ENCODE assay signal across 17 cellular contexts in genomic region chr2:38438133-38438532, GRCh38.
DNase-seq lines count a peak whose midpoint lies in the region; ATAC-seq and TF ChIP-seq lines count a peak whose summit lies in the region.
"Had no signal": no experiment of that assay in that cellular context is flagged by ENCODE, and none has a peak within 500 bp of the region (broad histone marks: within the 10 kb centered on the region; RNA-seq: fewer than 3 reads in every experiment).

No MANE protein-coding gene starts in this region.

- H3K4me1 Mint-ChIP-seq in MCF 10A (ENCODE audit: insufficient read depth, unreplicated experiment) = peaks cover 38% of the 10 kb centered on the region
- H3K4me1 Mint-ChIP-seq in activated T-cell treated with anti-CD3 and anti-CD28 coated beads, Interleukin-2, amount 50 U/mL, for 4 hours (ENCODE audit: low read depth) = no peaks in the 10 kb centered on the region
- H3K4me1 Mint-ChIP-seq: CD4-positive, CD25-positive, alpha-beta regulatory T cell had no signal

- DNase-seq in breast epithelium (ENCODE audit: low spot score in 2 of 2) (peak in 1 of 2 donors; percentile 45), MCF 10A (ENCODE audit: unreplicated experiment) (no peak), PC-9 (no peak), medulla oblongata (ENCODE audit: extremely low spot score) (peak; percentile 21), middle frontal gyrus (ENCODE audit: extremely low spot score, low spot score) (no peak)
- no peak for DNase-seq in activated T-cell treated with anti-CD3 and anti-CD28 coated beads, Interleukin-2, amount 50 U/mL, for 4 hours
- DNase-seq: BE2C; CD4-positive, CD25-positive, alpha-beta regulatory T cell; MG63; NCI-H1048; NCI-H1436; NCI-H1930; NCI-H226; SIG-M5 had no signal

- H3K27me3 ChIP-seq in breast epithelium = no peaks in the 10 kb centered on the region
- H3K27me3 ChIP-seq in PC-9 (ENCODE audit: insufficient read depth, low read depth) = no peaks in the 10 kb centered on the region
- no peaks in the 10 kb centered on the region for H3K27me3 ChIP-seq in stomach smooth muscle (ENCODE audit: control insufficient read depth in 1 of 2, insufficient read depth in 2 of 2, low read length in 2 of 2)

- H3K36me3 ChIP-seq in breast epithelium (no peaks in the 10 kb centered on the region), PC-9 (ENCODE audit: low read depth) (no peaks in the 10 kb centered on the region), stomach smooth muscle (ENCODE audit: control insufficient read depth in 2 of 2, insufficient read depth in 2 of 2, low read length in 2 of 2) (no peaks in the 10 kb centered on the region)
- H3K36me3 ChIP-seq: BE2C, MG63 had no signal

- peaks cover 32% of the 10 kb centered on the region for H3F3A ChIP-seq in PC-9 (ENCODE audit: insufficient read depth, low read depth)

- H3K27me3 Mint-ChIP-seq in MCF 10A (ENCODE audit: insufficient read depth, unreplicated experiment) = no peaks in the 10 kb centered on the region
- peaks cover 11% of the 10 kb centered on the region for H3K27me3 Mint-ChIP-seq in activated T-cell treated with anti-CD3 and anti-CD28 coated beads, Interleukin-2, amount 50 U/mL, for 4 hours (ENCODE audit: low read depth)

- peaks cover 0 to 25% of the 10 kb centered on the region in 2 donors for H3K4me1 ChIP-seq in breast epithelium
- H3K4me1 ChIP-seq in PC-9 (replicated peaks; ENCODE audit: insufficient read depth) = peaks cover 72% of the 10 kb centered on the region
- peaks cover 30% of the 10 kb centered on the region for H3K4me1 ChIP-seq in stomach smooth muscle (ENCODE audit: control insufficient read depth, insufficient read depth, low read length)

- H3K9me3 Mint-ChIP-seq in MCF 10A (ENCODE audit: unreplicated experiment) = no peaks in the 10 kb centered on the region
- no peaks in the 10 kb centered on the region for H3K9me3 Mint-ChIP-seq in activated T-cell treated with anti-CD3 and anti-CD28 coated beads, Interleukin-2, amount 50 U/mL, for 4 hours

- H3K9me2 ChIP-seq in PC-9 (ENCODE audit: insufficient read depth) = no peaks in the 10 kb centered on the region

- ATAC-seq in activated T-cell treated with anti-CD3 and anti-CD28 coated beads, Interleukin-2, amount 50 U/mL, for 4 hours = no peak
- no peak for ATAC-seq in HG02938 (IDR thresholded peaks at IDR 0.05; ENCODE audit: unreplicated experiment)

- POLR2A ChIA-PET in MCF 10A (lab: Yijun Ruan, JAX) = interaction anchor here (1.6 to 3.0 kb wide), 4 partner anchors 10 to 62 kb away, joined by 8 to 22 read pairs (median 10); partner anchors contain the start of gene ATL2
- POLR2A ChIA-PET in PC-9 (lab: Charles Lee; ENCODE audit: unreplicated experiment) = interaction anchor here (0.5 to 0.7 kb wide), 2 partner anchors 61 to 224 kb away, joined by 4 to 6 read pairs; partner anchors contain the start of gene ATL2

- BruUV-seq in MCF 10A (replicated peaks; lab: Mats Ljungman, UMichigan) = no TSS peak
- no TSS peak for BruUV-seq in PC-9 (replicated peaks; lab: Mats Ljungman, UMichigan)

- CTCF ChIA-PET in MCF 10A (lab: Yijun Ruan, JAX) = interaction anchor here (1.1 kb wide), 1 partner anchor 163 kb away, joined by 5 read pairs; no protein-coding TSS in a partner anchor
- CTCF ChIA-PET in PC-9 (lab: Charles Lee) = interaction anchor here (0.5 kb wide), 1 partner anchor 30 kb away, joined by 3 read pairs; no protein-coding TSS in a partner anchor

- H3K4me2 ChIP-seq in PC-9 = peak overlapping the region; percentile 58

- H3K36me3 Mint-ChIP-seq in MCF 10A (ENCODE audit: insufficient read depth, unreplicated experiment) = peaks cover 2% of the 10 kb centered on the region
- H3K36me3 Mint-ChIP-seq in activated T-cell treated with anti-CD3 and anti-CD28 coated beads, Interleukin-2, amount 50 U/mL, for 4 hours (ENCODE audit: insufficient read depth) = no peaks in the 10 kb centered on the region
- H3K36me3 Mint-ChIP-seq: CD4-positive, CD25-positive, alpha-beta regulatory T cell had no signal

- H3K4me3 ChIP-seq in breast epithelium = peak overlapping the region in 2 of 3 donors; percentile 26 to 44
- H3K4me3 ChIP-seq in PC-9 = no peak overlapping the region
- H3K4me3 ChIP-seq in stomach smooth muscle (ENCODE audit: low read length in 2 of 2) = no peak overlapping the region
- H3K4me3 ChIP-seq: MG63 had no signal

- H3K79me2 ChIP-seq in PC-9 (ENCODE audit: low read depth) = no peaks in the 10 kb centered on the region

- no peak overlapping the region for H2AFZ ChIP-seq in PC-9

- intact Hi-C loops in breast epithelium (cut with DNase I; ENCODE audit: low total_unique reads) = no loop called here
- intact Hi-C loops in MCF 10A (cut with micrococcal nuclease) = no loop called here
- intact Hi-C loops in PC-9 (cut with micrococcal nuclease; ENCODE audit: unreplicated experiment) = loop anchor here (5.0 kb wide), 1 partner anchor 41 kb away; no protein-coding TSS in a partner anchor

- TF ChIP-seq CTCF in breast epithelium (IDR thresholded peaks at IDR 0.05) (no peak), MCF 10A (IDR thresholded peaks at IDR 0.05; ENCODE audit: unreplicated experiment) (no peak), PC-9 (conservative IDR thresholded peaks at IDR 0.05) (no peak)

- TF ChIP-seq POLR2A in breast epithelium (IDR thresholded peaks at IDR 0.05) = no peak

- no peak overlapping the region for H3K9ac ChIP-seq in stomach smooth muscle (ENCODE audit: low read length in 2 of 2)

- no peaks in the 10 kb centered on the region for H3K9me3 ChIP-seq in breast epithelium
- H3K9me3 ChIP-seq in PC-9 (ENCODE audit: insufficient read depth, low read depth) = no peaks in the 10 kb centered on the region
- H3K9me3 ChIP-seq in stomach smooth muscle (ENCODE audit: control insufficient read depth in 2 of 2, low read length in 2 of 2) = no peaks in the 10 kb centered on the region
- H3K9me3 ChIP-seq: BE2C, MG63 had no signal

- no peaks in the 10 kb centered on the region for H4K20me1 ChIP-seq in PC-9 (ENCODE audit: insufficient read depth)

- peak overlapping the region; percentile 86 to 89 for H3K27ac ChIP-seq in breast epithelium
- H3K27ac ChIP-seq in PC-9 = peak overlapping the region; percentile 62
- peak overlapping the region; percentile 32 for H3K27ac ChIP-seq in stomach smooth muscle (ENCODE audit: low read length)
- H3K27ac ChIP-seq: RWPE1 had no signal

- H3K4me3 Mint-ChIP-seq in MCF 10A (ENCODE audit: unreplicated experiment) = no peak overlapping the region
- H3K4me3 Mint-ChIP-seq in activated T-cell treated with anti-CD3 and anti-CD28 coated beads, Interleukin-2, amount 50 U/mL, for 4 hours = no peak overlapping the region
- H3K4me3 Mint-ChIP-seq: CD4-positive, CD25-positive, alpha-beta regulatory T cell had no signal

- H3K27ac Mint-ChIP-seq in MCF 10A (ENCODE audit: low read depth, unreplicated experiment) = no peak overlapping the region
- H3K27ac Mint-ChIP-seq: CD4-positive, CD25-positive, alpha-beta regulatory T cell had no signal

Comparison
In these comparisons a context has a peak if more than half of its experiments do, and no peak if none do; other contexts are left out.
1. H3K27ac ChIP-seq: peak in every context shown above with its lines; median percentile 88 in breast epithelium; 62 in PC-9; 32 in stomach smooth muscle.
2. H3K4me3 ChIP-seq: peak in breast epithelium (2 of 3); none in PC-9 (single experiment) and stomach smooth muscle (0 of 2).